Comparison of ENCODE assay signal across 2 cellular contexts in the genomic region with DNA sequence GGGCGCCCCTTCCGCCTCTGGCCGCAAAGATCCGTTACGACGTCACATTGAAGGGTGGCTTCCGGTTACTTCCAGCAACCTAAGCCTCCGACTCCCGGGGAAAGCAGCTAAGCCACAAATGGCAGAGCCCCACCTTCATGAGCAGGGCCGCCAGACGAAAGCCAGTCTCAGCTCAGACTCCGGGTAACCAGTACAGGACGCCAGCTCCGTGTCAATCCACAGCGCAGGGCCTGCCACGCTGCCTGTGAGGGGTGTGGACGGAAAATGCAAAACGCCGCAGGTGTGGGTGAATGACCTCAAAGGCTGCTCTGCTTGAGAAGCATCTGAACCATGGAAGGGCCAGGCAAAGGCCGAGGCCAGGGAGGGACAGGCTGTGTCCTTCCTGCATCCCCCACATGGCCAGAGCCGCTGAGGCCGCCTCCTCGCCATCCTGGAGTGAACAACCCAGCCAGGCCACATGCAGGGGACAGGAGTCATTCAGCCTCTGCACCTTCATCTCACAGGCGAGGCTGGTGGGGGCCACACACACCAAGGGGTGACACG.
TF ChIP-seq lines count a peak whose summit lies in the region.

No MANE protein-coding gene starts in this region.

TF ChIP-seq in K562, 482 proteins besides CTCF, POLR2A, EP300 and RAD21:
- TF ChIP-seq GABPA (tag; conservative IDR thresholded peaks at IDR 0.05; ENCODE audit: low read depth) (peak; percentile 34; the same call in 1 of the 2 replicates), VEZF1 (CRISPR knock-in tag; IDR thresholded peaks at IDR 0.05) (no peak)

TF ChIP-seq in SK-N-SH, 30 proteins besides CTCF, POLR2A, EP300 and RAD21:
- TF ChIP-seq REST (IDR thresholded peaks at IDR 0.05; ENCODE audit: low read depth, low read length) (no peak), YY1 (IDR thresholded peaks at IDR 0.05; ENCODE audit: low read depth) (no peak), GATA2 (CRISPR knock-in tag; IDR thresholded peaks at IDR 0.05) (no peak)
- TF ChIP-seq, protein P1, sequence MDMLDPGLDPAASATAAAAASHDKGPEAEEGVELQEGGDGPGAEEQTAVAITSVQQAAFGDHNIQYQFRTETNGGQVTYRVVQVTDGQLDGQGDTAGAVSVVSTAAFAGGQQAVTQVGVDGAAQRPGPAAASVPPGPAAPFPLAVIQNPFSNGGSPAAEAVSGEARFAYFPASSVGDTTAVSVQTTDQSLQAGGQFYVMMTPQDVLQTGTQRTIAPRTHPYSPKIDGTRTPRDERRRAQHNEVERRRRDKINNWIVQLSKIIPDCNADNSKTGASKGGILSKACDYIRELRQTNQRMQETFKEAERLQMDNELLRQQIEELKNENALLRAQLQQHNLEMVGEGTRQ (IDR thresholded peaks at IDR 0.05; ENCODE audit: borderline replicate concordance, low read depth, low read length), result no peak
